17 cellular contexts compared by ENCODE assay signal in genomic region chr7:82964150-82964882, GRCh38.
A peak's percentile ranks its signal among the peaks of the same experiment; 100 is the strongest.
DNase-seq lines count a peak whose midpoint lies in the region; ATAC-seq, FAIRE-seq and TF ChIP-seq lines count a peak whose summit lies in the region.
"Had no signal": no experiment of that assay in that cellular context is flagged by ENCODE, and none has a peak within 500 bp of the region (broad histone marks: within the 10 kb centered on the region; RNA-seq: fewer than 3 reads in every experiment).

No MANE protein-coding gene starts in this region.

- H3K9me3 ChIP-seq in spleen (peaks cover 0 to 6% (median 0%) of the 10 kb centered on the region in 8 donors), GM23248 (ENCODE audit: low read depth) (no peaks in the 10 kb centered on the region), small intestine (ENCODE audit: control insufficient read depth, low read depth) (no peaks in the 10 kb centered on the region)

- no peak overlapping the region for H3K4me2 ChIP-seq in GM23248 (ENCODE audit: unreplicated experiment)

- no peak for TF ChIP-seq POLR2A in spleen (IDR thresholded peaks at IDR 0.05)

- in situ Hi-C loops in GM23248 (cut with MboI) = no loop called here

- H3K9ac ChIP-seq in GM23248 = no peak overlapping the region

- H3K9me2 ChIP-seq in GM23248 (ENCODE audit: insufficient read depth) = no peaks in the 10 kb centered on the region

- ATAC-seq in GM18517 (IDR thresholded peaks at IDR 0.05; ENCODE audit: unreplicated experiment) (peak; percentile 83), GM21515 (IDR thresholded peaks at IDR 0.05; ENCODE audit: unreplicated experiment) (peak; percentile 66), HG03354 (IDR thresholded peaks at IDR 0.05; ENCODE audit: poor library complexity, severe bottlenecking, unreplicated experiment) (peak; percentile 70), Right ventricle myocardium superior (ENCODE audit: poor library complexity) (no peak)
- ATAC-seq: activated CD8-positive, alpha-beta T cell treated with anti-CD3 and anti-CD28 coated beads, Interleukin-2, amount 10 ng/mL, durations not matched to agents 7 days and 5 days; stimulated activated naive CD8-positive, alpha-beta T cell treated with anti-CD3 and anti-CD28 coated beads, Interleukin-15, Interleukin-2, amounts not matched to agents 100 U/mL and 50 U/mL, for 24 hours had no signal

- DNase-seq in NCI-H69 (lab: John Stamatoyannopoulos, UW) = peak; percentile 76
- DNase-seq in spleen = no peak
- DNase-seq in GM23248 = no peak
- no peak for DNase-seq in Right ventricle myocardium superior
- DNase-seq in small intestine = no peak
- DNase-seq: activated CD8-positive, alpha-beta T cell treated with anti-CD3 and anti-CD28 coated beads, Interleukin-2, amount 10 ng/mL, durations not matched to agents 7 days and 5 days; activated gamma-delta T cell; AML-193; H7; naive B cell; NCI-H526 treated with DMSO at 0.1 percent for 48 hours; SIG-M5; stimulated activated CD4-positive, alpha-beta T cell treated with anti-CD3 and anti-CD28 coated beads, Interleukin-4, amount 100 ng/mL, for 4 hours; stimulated activated naive CD8-positive, alpha-beta T cell treated with anti-CD3 and anti-CD28 coated beads, Interleukin-15, Interleukin-2, amounts not matched to agents 100 U/mL and 50 U/mL, for 24 hours had no signal

- H3K4me1 ChIP-seq in spleen (no peaks in the 10 kb centered on the region), GM23248 (ENCODE audit: insufficient read depth) (no peaks in the 10 kb centered on the region), small intestine (ENCODE audit: control insufficient read depth in 2 of 2, insufficient read depth in 1 of 2, low read depth in 1 of 2, low read length in 1 of 2) (no peaks in the 10 kb centered on the region)

- H3K27me3 ChIP-seq in spleen (replicated peaks in 1 of 7) = no peaks in the 10 kb centered on the region
- H3K27me3 ChIP-seq in GM23248 (replicated peaks; ENCODE audit: insufficient read depth) = no peaks in the 10 kb centered on the region
- H3K27me3 ChIP-seq in small intestine (ENCODE audit: control insufficient read depth in 2 of 2, insufficient read depth in 2 of 2, low read length in 2 of 2) = no peaks in the 10 kb centered on the region

- no peak overlapping the region for H3K4me3 ChIP-seq in spleen
- no peak overlapping the region for H3K4me3 ChIP-seq in GM23248
- no peak overlapping the region for H3K4me3 ChIP-seq in small intestine (ENCODE audit: low read depth in 1 of 2, low read length in 2 of 2)

- H3K27ac ChIP-seq in spleen (no peak overlapping the region), GM23248 (no peak overlapping the region), small intestine (ENCODE audit: low read depth in 1 of 2, low read length in 1 of 2) (no peak overlapping the region)

- FAIRE-seq in small intestine (lab: Jason Lieb, UNC) = no peak

- TF ChIP-seq CTCF in spleen (IDR thresholded peaks at IDR 0.05 in 8 of 11, conservative IDR thresholded peaks at IDR 0.05 in 3 of 11) = no peak

- no peaks in the 10 kb centered on the region for H3F3A ChIP-seq in GM23248 (ENCODE audit: insufficient read depth)

- no peaks in the 10 kb centered on the region for H4K20me1 ChIP-seq in GM23248 (ENCODE audit: insufficient read depth)

- H2AFZ ChIP-seq in GM23248 = no peak overlapping the region

- intact Hi-C loops in spleen (cut with DNase I; ENCODE audit: low total_unique reads) = no loop called here
- intact Hi-C loops in Right ventricle myocardium superior (cut with DNase I) = no loop called here

- no peaks in the 10 kb centered on the region for H3K79me2 ChIP-seq in GM23248 (ENCODE audit: insufficient read depth)

- H3K36me3 ChIP-seq in spleen (no peaks in the 10 kb centered on the region), GM23248 (ENCODE audit: low read depth) (no peaks in the 10 kb centered on the region), small intestine (ENCODE audit: control insufficient read depth in 2 of 2, insufficient read depth in 2 of 2, low read length in 2 of 2) (peaks cover 0 to 2% of the 10 kb centered on the region in 2 donors)

- WGBS in spleen, 5 donors = 81 to 88% (median 85%) methylated on average over 1 of the region's 1 CpG
- 0 to 7% methylated on average over 1 of the region's 1 CpG for WGBS in GM23248 (ENCODE audit: low coverage in 1 of 2, low lambda C conversion rate in 2 of 2, missing lambda C conversion rate in 2 of 2), 2 experiments
- 88 to 94% (median 92%) methylated on average over 1 of the region's 1 CpG for WGBS in small intestine, 3 donors
